ENCODE assay signal across 13 cellular contexts in the genomic region with DNA sequence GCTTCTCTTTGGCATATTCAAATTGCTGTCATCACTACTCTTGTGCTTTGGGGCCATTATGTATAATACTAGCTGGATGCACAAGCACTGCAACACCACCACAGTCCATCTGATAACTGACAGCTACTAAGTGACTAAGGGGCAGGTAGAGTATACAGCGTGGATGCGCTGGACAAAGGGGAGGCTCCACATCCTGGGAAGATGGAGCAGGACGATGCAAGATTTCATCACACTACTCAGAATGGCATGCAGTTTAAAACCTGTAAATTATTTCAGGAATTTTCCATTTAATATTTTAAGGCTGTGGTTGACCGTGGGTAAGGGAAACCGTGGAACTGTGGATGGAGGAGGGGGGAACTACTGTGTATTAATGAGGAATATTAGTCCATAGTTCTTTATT. TPM values are rescaled to one million over a fixed set of nuclear protein-coding genes. Genes with fewer than 3 reads are reported as not detected.
A peak's percentile ranks its signal among the peaks of the same experiment; 100 is the strongest.
DNase-seq lines count a peak whose midpoint lies in the region; ATAC-seq and TF ChIP-seq lines count a peak whose summit lies in the region.
"Had no signal": no experiment of that assay in that cellular context is flagged by ENCODE, and none has a peak within 500 bp of the region (broad histone marks: within the 10 kb centered on the region; RNA-seq: fewer than 3 reads in every experiment).

No MANE protein-coding gene starts in this region.

- peak overlapping the region; percentile 32 for H3K27ac ChIP-seq in epithelial cell of prostate

- no peak for TF ChIP-seq CTCF in foreskin fibroblast (IDR thresholded peaks at IDR 0.05; ENCODE audit: low read depth, low read length)

- no peak overlapping the region for H3K4me3 ChIP-seq in foreskin fibroblast (ENCODE audit: low read depth in 1 of 2, low read length in 2 of 2)
- H3K4me3 ChIP-seq: heart right ventricle had no signal

- no peak for ATAC-seq in HG03439 (IDR thresholded peaks at IDR 0.05; ENCODE audit: unreplicated experiment)
- ATAC-seq: heart right ventricle, right cardiac atrium had no signal

- DNase-seq in EH (ENCODE audit: low read depth) (peak; percentile 88), NCI-H69 (lab: John Stamatoyannopoulos, UW) (peak; percentile 6), epithelial cell of prostate (ENCODE audit: low read depth, low spot score) (no peak), renal cortical epithelial cell (ENCODE audit: low read depth) (peak; percentile 38), foreskin fibroblast (no peak), DMS153 (lab: John Stamatoyannopoulos, UW) (no peak), T-helper 9 cell (no peak)
- DNase-seq: activated CD4-positive, alpha-beta T cell treated with anti-CD3 and anti-CD28 coated beads, Interleukin-2, amount 50 U/mL, for 4 hours; effector CD4-positive, alpha-beta T cell; heart right ventricle; NCI-H774 had no signal

RNA-seq across cellular contexts. Expression of a gene that starts 25.0 kb away (rescaled TPM):
- 66.7 and 103 TPM in 2 replicates for total RNA-seq in renal cortical epithelial cell

Comparison
In these comparisons a context has a peak if more than half of its experiments do, and no peak if none do; other contexts are left out.
1. DNase-seq: peak in EH (single experiment), NCI-H69 (single experiment) and renal cortical epithelial cell (single experiment); none in epithelial cell of prostate (single experiment), foreskin fibroblast (0 of 2), DMS153 (single experiment) and T-helper 9 cell (single experiment).